ENCODE assay signal across 8 cellular contexts in the genomic region with DNA sequence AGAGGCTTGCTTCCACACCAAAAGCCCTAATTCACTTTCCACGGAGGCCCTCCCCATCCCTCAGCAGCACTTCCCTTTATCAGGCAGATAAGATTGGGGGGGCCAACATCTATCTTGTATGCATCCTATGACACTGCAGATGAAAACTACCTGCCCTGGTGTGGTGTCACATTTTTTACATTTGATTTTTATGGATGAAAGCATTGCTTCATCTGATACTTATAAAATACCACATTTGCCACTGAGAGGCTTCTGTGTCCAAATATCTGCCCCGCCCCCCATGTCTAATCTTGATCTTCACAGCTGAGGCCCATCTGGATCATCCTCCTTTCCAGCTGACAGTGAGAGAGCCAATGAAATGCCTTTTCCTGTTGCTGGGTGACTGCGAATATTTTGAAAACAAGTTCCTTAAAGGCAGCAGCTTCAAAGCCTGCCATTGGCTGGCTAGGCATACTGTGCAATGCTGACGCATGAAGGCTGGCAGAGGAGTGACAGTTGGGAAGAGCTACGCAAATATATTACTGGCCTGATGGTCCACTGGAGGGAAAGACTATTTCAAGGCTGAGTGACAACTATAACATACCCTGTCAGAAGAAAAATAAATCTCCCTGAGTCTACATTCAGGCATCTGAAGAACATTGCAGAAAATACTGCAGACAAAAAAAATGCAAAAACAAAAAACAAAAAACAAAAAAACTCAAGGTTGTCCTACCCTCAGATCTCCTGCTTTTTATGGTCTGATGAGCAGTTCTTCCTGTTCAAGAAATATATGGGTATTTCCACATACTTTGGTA.
DNase-seq lines count a peak whose midpoint lies in the region; ATAC-seq, FAIRE-seq and TF ChIP-seq lines count a peak whose summit lies in the region.
"Had no signal": no experiment of that assay in that cellular context is flagged by ENCODE, and none has a peak within 500 bp of the region (broad histone marks: within the 10 kb centered on the region; RNA-seq: fewer than 3 reads in every experiment).

No MANE protein-coding gene starts in this region.

- peak overlapping the region in 1 of 2 donors; percentile 2 for H3K27ac Mint-ChIP-seq in stimulated activated naive CD8-positive, alpha-beta T cell treated with anti-CD3 and anti-CD28 coated beads, Interleukin-15, amount 100 ng/mL, for 72 hours

- no peaks in the 10 kb centered on the region for H3K79me2 ChIP-seq in keratinocyte (ENCODE audit: control insufficient read depth, insufficient read depth, low read length)

- peak; percentile 35 for ATAC-seq in stimulated activated naive CD8-positive, alpha-beta T cell treated with anti-CD3 and anti-CD28 coated beads, Interleukin-15, amount 100 ng/mL, for 72 hours
- ATAC-seq in GM21447 (IDR thresholded peaks at IDR 0.05; ENCODE audit: unreplicated experiment) (no peak), HG03135 (IDR thresholded peaks at IDR 0.05; ENCODE audit: unreplicated experiment) (no peak)

- no peaks in the 10 kb centered on the region for H3K9me1 ChIP-seq in keratinocyte (ENCODE audit: control insufficient read depth, extremely low read depth, insufficient read depth, low read length)

- no peak overlapping the region for H3K4me3 ChIP-seq in keratinocyte (ENCODE audit: control insufficient read depth in 2 of 3, extremely low read depth in 1 of 3, insufficient read depth in 2 of 3, low read depth in 1 of 3, low read length in 3 of 3)
- H3K4me3 ChIP-seq: SK-N-MC had no signal

- no peak overlapping the region for H3K4me2 ChIP-seq in keratinocyte (ENCODE audit: control insufficient read depth, extremely low read depth, insufficient read depth, low read depth, low read length)

- dilution Hi-C loops in keratinocyte (cut with MboI; ENCODE audit: extremely low pct_ligation_motif_present, low sequenced_read_pairs) = no loop called here

- no peaks in the 10 kb centered on the region for H3K27me3 ChIP-seq in keratinocyte (ENCODE audit: control insufficient read depth, extremely low read depth, insufficient read depth, low read length)

- DNase-seq in GM04503 (ENCODE audit: low read depth) (peak; percentile 87), NCI-H2196 treated with DMSO at 0.1 percent for 48 hours (lab: John Stamatoyannopoulos, UW; ENCODE audit: unreplicated experiment) (peak; percentile 27), caudate nucleus (lab: John Stamatoyannopoulos, UW) (peak in 38 of 61 donors; percentile 4 to 73 (median 28)), keratinocyte (ENCODE audit: low read depth, low spot score) (peak; percentile 21)
- DNase-seq in stimulated activated naive CD8-positive, alpha-beta T cell treated with anti-CD3 and anti-CD28 coated beads, Interleukin-15, amount 100 ng/mL, for 72 hours = no peak

- H3K4me3 Mint-ChIP-seq in stimulated activated naive CD8-positive, alpha-beta T cell treated with anti-CD3 and anti-CD28 coated beads, Interleukin-15, amount 100 ng/mL, for 72 hours = no peak overlapping the region

- H3K4me1 ChIP-seq in keratinocyte (ENCODE audit: control insufficient read depth, extremely low read depth, insufficient read depth, low read length) = no peaks in the 10 kb centered on the region

- no peak overlapping the region for H3K27ac ChIP-seq in caudate nucleus (ENCODE audit: low read depth, low read length)
- H3K27ac ChIP-seq in keratinocyte (ENCODE audit: control insufficient read depth, insufficient read depth, low read length) = no peak overlapping the region
- H3K27ac ChIP-seq: SK-N-MC had no signal

- H4K20me1 ChIP-seq in keratinocyte (ENCODE audit: control insufficient read depth, extremely low read depth, insufficient read depth, low read length) = no peaks in the 10 kb centered on the region

- no peaks in the 10 kb centered on the region for H3K36me3 ChIP-seq in keratinocyte (ENCODE audit: control insufficient read depth in 2 of 2, extremely low read depth in 1 of 2, insufficient read depth in 2 of 2, low read length in 2 of 2)

- peaks cover 20% of the 10 kb centered on the region for H3K27me3 Mint-ChIP-seq in stimulated activated naive CD8-positive, alpha-beta T cell treated with anti-CD3 and anti-CD28 coated beads, Interleukin-15, amount 100 ng/mL, for 72 hours

- no peaks in the 10 kb centered on the region for H3K9me3 ChIP-seq in keratinocyte (ENCODE audit: control insufficient read depth, low read depth, low read length)

- no peak overlapping the region for H3K9ac ChIP-seq in keratinocyte (ENCODE audit: control insufficient read depth, extremely low read depth, insufficient read depth, low read length)

- no peak for TF ChIP-seq CTCF in keratinocyte (optimal IDR thresholded peaks at IDR 0.05 in 1 of 3, IDR thresholded peaks at IDR 0.05 in 1 of 3, conservative IDR thresholded peaks at IDR 0.05 in 1 of 3; ENCODE audit: extremely low read depth in 1 of 3, insufficient read depth in 2 of 3, low read length in 3 of 3)

- no peak overlapping the region for H2AFZ ChIP-seq in keratinocyte (ENCODE audit: control insufficient read depth, low read length)

- no peaks in the 10 kb centered on the region for H3K9me3 Mint-ChIP-seq in stimulated activated naive CD8-positive, alpha-beta T cell treated with anti-CD3 and anti-CD28 coated beads, Interleukin-15, amount 100 ng/mL, for 72 hours

- FAIRE-seq in keratinocyte (lab: Jason Lieb, UNC) = peak; percentile 26

- no peaks in the 10 kb centered on the region for H3K4me1 Mint-ChIP-seq in stimulated activated naive CD8-positive, alpha-beta T cell treated with anti-CD3 and anti-CD28 coated beads, Interleukin-15, amount 100 ng/mL, for 72 hours

Comparison
In these comparisons a context has a peak if more than half of its experiments do, and no peak if none do; other contexts are left out.
1. DNase-seq: peak in GM04503 (single experiment), NCI-H2196 treated with DMSO at 0.1 percent for 48 hours (single experiment), caudate nucleus (38 of 61) and keratinocyte (single experiment); none in stimulated activated naive CD8-positive, alpha-beta T cell treated with anti-CD3 and anti-CD28 coated beads, Interleukin-15, amount 100 ng/mL, for 72 hours (0 of 2).